8 cellular contexts compared by ENCODE assay signal in genomic region chrX:118496763-118497079, GRCh38. TPM values are rescaled to one million over a fixed set of nuclear protein-coding genes. Genes with fewer than 3 reads are reported as not detected.
A peak's percentile ranks its signal among the peaks of the same experiment; 100 is the strongest.
DNase-seq lines count a peak whose midpoint lies in the region; ATAC-seq lines count a peak whose summit lies in the region.

No MANE protein-coding gene starts in this region.

- POLR2A ChIA-PET in activated CD4-positive, alpha-beta memory T cell treated with anti-CD3 and anti-CD28 coated beads, Interleukin-2, amount 10 ng/mL, durations not matched to agents 7 days and 5 days (lab: Charles Lee) = interaction anchor here (0.8 to 11.5 kb wide), 19 partner anchors 9 to 1151 kb away, joined by 3 to 389 read pairs (median 5); partner anchors contain the start of gene WDR44

- peaks cover 0 to 2% of the 10 kb centered on the region in 2 donors for H3K27me3 ChIP-seq in stomach smooth muscle (ENCODE audit: control insufficient read depth in 1 of 2, insufficient read depth in 2 of 2, low read length in 2 of 2)

- H3K4me3 ChIP-seq in iPS-11a (ENCODE audit: low read depth, low read length) (peak overlapping the region; percentile 58), stomach smooth muscle (ENCODE audit: low read length in 2 of 2) (peak overlapping the region; percentile 76 to 83)

- CTCF ChIA-PET in activated CD4-positive, alpha-beta memory T cell treated with anti-CD3 and anti-CD28 coated beads, Interleukin-2, amount 10 ng/mL, durations not matched to agents 7 days and 5 days (lab: Charles Lee) = interaction anchor here (1.1 to 2.8 kb wide), 5 partner anchors 27 to 106 kb away, joined by 3 to 13 read pairs (median 5); no protein-coding TSS in a partner anchor

- H3K9me3 ChIP-seq in stomach smooth muscle (ENCODE audit: control insufficient read depth in 2 of 2, low read length in 2 of 2) = peaks cover 0 to 3% of the 10 kb centered on the region in 2 donors

- peak in 2 of 3 experiments; percentile 60 to 64 for DNase-seq in NCI-H1417 (lab: John Stamatoyannopoulos, UW)
- no peak for DNase-seq in NCI-H1417 treated with DMSO at 0.1 percent for 48 hours (lab: John Stamatoyannopoulos, UW)
- no peak for DNase-seq in activated CD4-positive, alpha-beta memory T cell treated with anti-CD3 and anti-CD28 coated beads, Interleukin-2, amount 10 ng/mL, durations not matched to agents 7 days and 5 days
- no peak for DNase-seq in HuH-7 (ENCODE audit: low spot score)
- DNase-seq in glomerular visceral epithelial cell (ENCODE audit: extremely low spot score) = no peak

- H3K4me1 Mint-ChIP-seq in activated CD4-positive, alpha-beta memory T cell treated with anti-CD3 and anti-CD28 coated beads, Interleukin-2, amount 10 ng/mL, durations not matched to agents 7 days and 5 days = peaks cover 32% of the 10 kb centered on the region

- no peaks in the 10 kb centered on the region for H3K27me3 Mint-ChIP-seq in activated CD4-positive, alpha-beta memory T cell treated with anti-CD3 and anti-CD28 coated beads, Interleukin-2, amount 10 ng/mL, durations not matched to agents 7 days and 5 days

- H3K4me3 Mint-ChIP-seq in activated CD4-positive, alpha-beta memory T cell treated with anti-CD3 and anti-CD28 coated beads, Interleukin-2, amount 10 ng/mL, durations not matched to agents 7 days and 5 days = peak overlapping the region; percentile 100

- peak overlapping the region; percentile 100 for H3K27ac Mint-ChIP-seq in activated CD4-positive, alpha-beta memory T cell treated with anti-CD3 and anti-CD28 coated beads, Interleukin-2, amount 10 ng/mL, durations not matched to agents 7 days and 5 days

- peak overlapping the region; percentile 64 to 68 for H3K9ac ChIP-seq in stomach smooth muscle (ENCODE audit: low read length in 2 of 2)

- ATAC-seq in HG02938 (IDR thresholded peaks at IDR 0.05; ENCODE audit: unreplicated experiment) = peak; percentile 1

- peaks cover 25% of the 10 kb centered on the region for H3K36me3 Mint-ChIP-seq in activated CD4-positive, alpha-beta memory T cell treated with anti-CD3 and anti-CD28 coated beads, Interleukin-2, amount 10 ng/mL, durations not matched to agents 7 days and 5 days (ENCODE audit: low read depth)

- peak overlapping the region; percentile 60 for H3K27ac ChIP-seq in stomach smooth muscle (ENCODE audit: low read length)

- H3K4me1 ChIP-seq in stomach smooth muscle (ENCODE audit: control insufficient read depth, insufficient read depth, low read length) = no peaks in the 10 kb centered on the region

- H3K36me3 ChIP-seq in stomach smooth muscle (ENCODE audit: control insufficient read depth in 2 of 2, insufficient read depth in 2 of 2, low read length in 2 of 2) = no peaks in the 10 kb centered on the region

- no peaks in the 10 kb centered on the region for H3K9me3 Mint-ChIP-seq in activated CD4-positive, alpha-beta memory T cell treated with anti-CD3 and anti-CD28 coated beads, Interleukin-2, amount 10 ng/mL, durations not matched to agents 7 days and 5 days

RNA-seq across cellular contexts. Expression of gene DOCK11, which starts 1.1 kb away (rescaled TPM):
- 10 to 100 TPM; 79.0 to 82.9 TPM for total RNA-seq in activated CD4-positive, alpha-beta memory T cell treated with anti-CD3 and anti-CD28 coated beads, Interleukin-2, amount 10 ng/mL, durations not matched to agents 7 days and 5 days

Comparison
In these comparisons a context has a peak if more than half of its experiments do, and no peak if none do; other contexts are left out.
1. DNase-seq: peak in NCI-H1417 (2 of 3); none in NCI-H1417 treated with DMSO at 0.1 percent for 48 hours (single experiment), activated CD4-positive, alpha-beta memory T cell treated with anti-CD3 and anti-CD28 coated beads, Interleukin-2, amount 10 ng/mL, durations not matched to agents 7 days and 5 days (single experiment), HuH-7 (single experiment) and glomerular visceral epithelial cell (single experiment).